In the genomic region with DNA sequence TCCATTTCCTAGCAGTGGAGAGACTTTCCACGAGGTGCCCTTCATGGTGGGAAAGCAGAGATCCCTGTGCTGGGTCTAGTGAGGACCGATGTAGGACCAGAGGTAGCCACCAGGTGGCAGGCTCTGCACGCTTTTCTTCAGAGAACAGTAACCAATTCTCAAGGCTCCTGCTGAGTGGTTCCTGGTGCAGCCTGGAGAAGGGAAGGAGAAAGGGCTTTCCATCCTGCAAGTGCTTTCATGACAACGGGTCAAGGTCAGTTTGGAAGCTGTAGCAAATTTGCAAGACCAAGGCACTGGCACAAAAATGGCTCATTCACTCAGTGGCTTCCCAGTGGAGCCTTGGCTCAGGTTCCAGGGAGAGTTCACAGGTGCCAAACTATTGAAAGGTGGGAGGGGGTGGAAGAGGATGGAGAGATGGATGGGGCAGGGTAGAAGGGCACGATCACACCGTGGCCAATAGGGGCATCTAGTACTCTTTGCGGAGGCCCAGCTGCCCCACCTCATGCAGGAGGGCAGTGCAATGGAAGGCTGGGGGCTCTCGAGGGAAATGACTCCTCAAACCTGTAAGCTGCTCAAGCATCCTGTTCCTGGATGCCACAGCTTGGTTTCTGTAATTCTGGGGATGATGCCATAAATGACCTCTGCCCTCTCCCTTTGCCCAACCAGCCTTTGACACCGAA, we compare ENCODE assay signal across 8 cellular contexts. TPM values are rescaled to one million over a fixed set of nuclear protein-coding genes. Genes with fewer than 3 reads are reported as not detected.
A peak's percentile ranks its signal among the peaks of the same experiment; 100 is the strongest.
DNase-seq lines count a peak whose midpoint lies in the region; ATAC-seq and TF ChIP-seq lines count a peak whose summit lies in the region.

No MANE protein-coding gene starts in this region.

- H3K9me3 ChIP-seq in liver (ENCODE audit: control insufficient read depth in 4 of 4, low read length in 3 of 4), result no peaks in the 10 kb centered on the region

- H3K4me3 ChIP-seq in H7 (ENCODE audit: insufficient read depth, low read depth, low read length), result no peak overlapping the region
- no peak overlapping the region for H3K4me3 ChIP-seq in liver (ENCODE audit: low read depth in 1 of 3, low read length in 3 of 3)

- peak; percentile 79 for TF ChIP-seq CTCF in liver (IDR thresholded peaks at IDR 0.05; ENCODE audit: low read depth, low read length, missing input control)

- H3K36me3 ChIP-seq in H7 (replicated peaks; ENCODE audit: control insufficient read depth, insufficient read depth, low read length) (no peaks in the 10 kb centered on the region), liver (ENCODE audit: control insufficient read depth in 4 of 4, insufficient read depth in 3 of 4, low read depth in 1 of 4, low read length in 3 of 4) (no peaks in the 10 kb centered on the region)

- no peak for ATAC-seq in HG02763 (IDR thresholded peaks at IDR 0.05; ENCODE audit: unreplicated experiment)

- DNase-seq in COLO829 (ENCODE audit: low spot score), result peak; percentile 97
- DNase-seq in H7, result peak; percentile 90
- peak; percentile 41 for DNase-seq in NCI-H2227 treated with DMSO at 0.1 percent for 48 hours (lab: John Stamatoyannopoulos, UW)
- peak; percentile 27 for DNase-seq in activated CD4-positive, alpha-beta T cell treated with anti-CD3 and anti-CD28 coated beads for 1 hour
- peak; percentile 52 for DNase-seq in cerebellum (ENCODE audit: low spot score)
- peak; percentile 20 to 64 (median 27) for DNase-seq in stimulated activated CD4-positive, alpha-beta T cell treated with anti-CD3 and anti-CD28 coated beads, TNF-alpha, amount 100 ng/mL, for 24 hours (ENCODE audit: low read depth in 3 of 3)

- 44% methylated on average over 9 of the region's 9 CpGs for WGBS in liver

- H3K9ac ChIP-seq in liver (ENCODE audit: low read depth in 1 of 2, low read length in 2 of 2), result no peak overlapping the region

- no peak overlapping the region for H3K27ac ChIP-seq in liver (ENCODE audit: low read depth in 1 of 2, low read length in 2 of 2)

- TF ChIP-seq RAD21 in liver (IDR thresholded peaks at IDR 0.05), result peak; percentile 80 to 87

- H3K4me1 ChIP-seq in liver (ENCODE audit: control insufficient read depth in 4 of 4, insufficient read depth in 4 of 4, low read length in 3 of 4), result no peaks in the 10 kb centered on the region

- H3K27me3 ChIP-seq in H7 (ENCODE audit: control insufficient read depth, insufficient read depth, low read length), result no peaks in the 10 kb centered on the region
- H3K27me3 ChIP-seq in liver (ENCODE audit: control insufficient read depth in 4 of 4, insufficient read depth in 4 of 4, low read length in 3 of 4), result no peaks in the 10 kb centered on the region

TF ChIP-seq in liver, 16 proteins besides CTCF, POLR2A, EP300 and RAD21:
- TF ChIP-seq FOXA1 (IDR thresholded peaks at IDR 0.05) (no peak), RXRA (IDR thresholded peaks at IDR 0.05) (no peak), NR2F2 (IDR thresholded peaks at IDR 0.05) (no peak), YY1 (IDR thresholded peaks at IDR 0.05) (no peak), EGR1 (IDR thresholded peaks at IDR 0.05; ENCODE audit: low read depth in 2 of 2) (no peak), SP1 (IDR thresholded peaks at IDR 0.05) (no peak), TAF1 (conservative IDR thresholded peaks at IDR 0.05) (no peak), HNF4G (IDR thresholded peaks at IDR 0.05) (no peak), GABPA (IDR thresholded peaks at IDR 0.05 in 1 of 2, conservative IDR thresholded peaks at IDR 0.05 in 1 of 2) (no peak), FOXA2 (IDR thresholded peaks at IDR 0.05) (no peak), HNF4A (conservative IDR thresholded peaks at IDR 0.05) (no peak)
- TF ChIP-seq, protein P1, sequence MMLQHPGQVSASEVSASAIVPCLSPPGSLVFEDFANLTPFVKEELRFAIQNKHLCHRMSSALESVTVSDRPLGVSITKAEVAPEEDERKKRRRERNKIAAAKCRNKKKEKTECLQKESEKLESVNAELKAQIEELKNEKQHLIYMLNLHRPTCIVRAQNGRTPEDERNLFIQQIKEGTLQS (IDR thresholded peaks at IDR 0.05), result no peak
- TF ChIP-seq, protein P2, sequence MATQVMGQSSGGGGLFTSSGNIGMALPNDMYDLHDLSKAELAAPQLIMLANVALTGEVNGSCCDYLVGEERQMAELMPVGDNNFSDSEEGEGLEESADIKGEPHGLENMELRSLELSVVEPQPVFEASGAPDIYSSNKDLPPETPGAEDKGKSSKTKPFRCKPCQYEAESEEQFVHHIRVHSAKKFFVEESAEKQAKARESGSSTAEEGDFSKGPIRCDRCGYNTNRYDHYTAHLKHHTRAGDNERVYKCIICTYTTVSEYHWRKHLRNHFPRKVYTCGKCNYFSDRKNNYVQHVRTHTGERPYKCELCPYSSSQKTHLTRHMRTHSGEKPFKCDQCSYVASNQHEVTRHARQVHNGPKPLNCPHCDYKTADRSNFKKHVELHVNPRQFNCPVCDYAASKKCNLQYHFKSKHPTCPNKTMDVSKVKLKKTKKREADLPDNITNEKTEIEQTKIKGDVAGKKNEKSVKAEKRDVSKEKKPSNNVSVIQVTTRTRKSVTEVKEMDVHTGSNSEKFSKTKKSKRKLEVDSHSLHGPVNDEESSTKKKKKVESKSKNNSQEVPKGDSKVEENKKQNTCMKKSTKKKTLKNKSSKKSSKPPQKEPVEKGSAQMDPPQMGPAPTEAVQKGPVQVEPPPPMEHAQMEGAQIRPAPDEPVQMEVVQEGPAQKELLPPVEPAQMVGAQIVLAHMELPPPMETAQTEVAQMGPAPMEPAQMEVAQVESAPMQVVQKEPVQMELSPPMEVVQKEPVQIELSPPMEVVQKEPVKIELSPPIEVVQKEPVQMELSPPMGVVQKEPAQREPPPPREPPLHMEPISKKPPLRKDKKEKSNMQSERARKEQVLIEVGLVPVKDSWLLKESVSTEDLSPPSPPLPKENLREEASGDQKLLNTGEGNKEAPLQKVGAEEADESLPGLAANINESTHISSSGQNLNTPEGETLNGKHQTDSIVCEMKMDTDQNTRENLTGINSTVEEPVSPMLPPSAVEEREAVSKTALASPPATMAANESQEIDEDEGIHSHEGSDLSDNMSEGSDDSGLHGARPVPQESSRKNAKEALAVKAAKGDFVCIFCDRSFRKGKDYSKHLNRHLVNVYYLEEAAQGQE (IDR thresholded peaks at IDR 0.05), result no peak
- TF ChIP-seq, protein P3, sequence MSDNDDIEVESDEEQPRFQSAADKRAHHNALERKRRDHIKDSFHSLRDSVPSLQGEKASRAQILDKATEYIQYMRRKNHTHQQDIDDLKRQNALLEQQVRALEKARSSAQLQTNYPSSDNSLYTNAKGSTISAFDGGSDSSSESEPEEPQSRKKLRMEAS (IDR thresholded peaks at IDR 0.05), result no peak

RNA-seq across cellular contexts. Expression of a gene that starts 25.5 kb away (rescaled TPM):
- total RNA-seq in H7 (2014; rRNA removed; shearing (Covaris generic)), result not detected in 2 replicates
- total RNA-seq in cerebellum, result not detected
- total RNA-seq in liver, result not detected
- not detected for polyA plus RNA-seq in liver

RNA-seq across cellular contexts. Expression of a gene that starts 33.8 kb away (rescaled TPM):
- 1.1 and 1.4 TPM in 2 replicates for total RNA-seq in H7 (2014; rRNA removed; shearing (Covaris generic))
- total RNA-seq in cerebellum (1.5 TPM), liver (1 to 10 TPM in 1 of 2 donors, under 1 TPM in 1; 0.19 to 1.9 TPM)
- under 1 TPM; 0.36 to 0.63 TPM for polyA plus RNA-seq in liver

Comparison
In these comparisons a context has a peak if more than half of its experiments do, and no peak if none do; other contexts are left out.
1. DNase-seq: peak in every context shown above with its lines; median percentile 97 in COLO829; 90 in H7; 52 in cerebellum; 41 in NCI-H2227 treated with DMSO at 0.1 percent for 48 hours; 27 in activated CD4-positive, alpha-beta T cell treated with anti-CD3 and anti-CD28 coated beads for 1 hour; 27 in stimulated activated CD4-positive, alpha-beta T cell treated with anti-CD3 and anti-CD28 coated beads, TNF-alpha, amount 100 ng/mL, for 24 hours.